Comparison of ENCODE assay signal across 8 cellular contexts in the genomic region with DNA sequence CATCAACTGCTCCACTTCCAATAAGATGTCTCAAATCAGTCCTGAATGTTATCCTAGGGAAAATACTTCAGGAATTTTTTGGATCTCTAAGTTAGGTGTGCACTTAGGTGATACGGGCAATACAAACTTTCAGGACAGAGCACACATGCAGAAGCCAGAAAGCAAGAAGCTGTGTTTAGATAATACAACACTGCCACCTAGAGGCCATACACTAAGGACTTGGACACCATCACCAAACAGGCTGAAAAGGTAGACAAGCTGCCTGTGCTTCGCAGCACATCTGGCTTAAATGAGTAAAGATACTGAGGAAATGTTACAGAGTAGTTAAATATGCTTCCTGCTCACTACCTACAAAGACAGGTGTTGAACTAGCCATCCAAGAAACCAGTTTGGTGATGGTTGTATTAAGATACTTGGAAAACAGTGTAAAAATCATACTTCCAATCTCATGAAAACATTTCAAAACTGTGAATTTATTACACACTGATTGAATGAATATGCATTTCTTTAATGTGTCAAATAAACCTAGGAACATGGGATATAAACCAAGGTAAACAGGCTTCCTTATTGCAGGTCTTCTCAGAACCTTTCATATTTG. TPM values are rescaled to one million over a fixed set of nuclear protein-coding genes. Genes with fewer than 3 reads are reported as not detected.
A peak's percentile ranks its signal among the peaks of the same experiment; 100 is the strongest.
DNase-seq lines count a peak whose midpoint lies in the region; ATAC-seq and TF ChIP-seq lines count a peak whose summit lies in the region.
"Had no signal": no experiment of that assay in that cellular context is flagged by ENCODE, and none has a peak within 500 bp of the region (broad histone marks: within the 10 kb centered on the region; RNA-seq: fewer than 3 reads in every experiment).

No MANE protein-coding gene starts in this region.

- H3K4me3 ChIP-seq in GM06990 (replicated peaks; ENCODE audit: low read depth, low read length) (no peak overlapping the region), fibroblast of pulmonary artery (replicated peaks; ENCODE audit: low read depth, low read length) (no peak overlapping the region)

- no peaks in the 10 kb centered on the region for H3K27me3 Mint-ChIP-seq in neural crest cell (ENCODE audit: low read depth)
- H3K27me3 Mint-ChIP-seq: dendritic cell treated with granulocyte-macrophage colony-stimulating factor and Interleukin-4, amounts not matched to agents 40 ng/mL and 50 ng/mL, for 4 days had no signal

- no peak overlapping the region for H3K4me3 Mint-ChIP-seq in neural crest cell
- H3K4me3 Mint-ChIP-seq: dendritic cell treated with granulocyte-macrophage colony-stimulating factor and Interleukin-4, amounts not matched to agents 40 ng/mL and 50 ng/mL, for 4 days had no signal

- peak; percentile 62 for TF ChIP-seq CTCF in GM06990 (IDR thresholded peaks at IDR 0.05; ENCODE audit: insufficient read depth, low read length, poor library complexity, severe bottlenecking)
- TF ChIP-seq CTCF in fibroblast of pulmonary artery (IDR thresholded peaks at IDR 0.05; ENCODE audit: low read length, missing control alignments) = peak; percentile 82
- TF ChIP-seq CTCF in neural crest cell (conservative IDR thresholded peaks at IDR 0.05) = peak; percentile 92

- H3K36me3 ChIP-seq in GM06990 (ENCODE audit: control insufficient read depth, insufficient read depth, low read length) = peaks cover 3% of the 10 kb centered on the region

- no peak for ATAC-seq in HG02885 (IDR thresholded peaks at IDR 0.05; ENCODE audit: poor library complexity, unreplicated experiment)

- H3K27ac Mint-ChIP-seq in neural crest cell (ENCODE audit: unreplicated experiment) = no peak overlapping the region
- H3K27ac Mint-ChIP-seq: dendritic cell treated with granulocyte-macrophage colony-stimulating factor and Interleukin-4, amounts not matched to agents 40 ng/mL and 50 ng/mL, for 4 days had no signal

- H3K9me3 Mint-ChIP-seq in neural crest cell = no peaks in the 10 kb centered on the region
- H3K9me3 Mint-ChIP-seq: dendritic cell treated with granulocyte-macrophage colony-stimulating factor and Interleukin-4, amounts not matched to agents 40 ng/mL and 50 ng/mL, for 4 days had no signal

- H3K36me3 Mint-ChIP-seq in neural crest cell (ENCODE audit: low read depth) = peaks cover 9% of the 10 kb centered on the region

- H3K4me1 Mint-ChIP-seq in neural crest cell = peaks cover 16% of the 10 kb centered on the region

- peak; percentile 25 for DNase-seq in GM06990 (ENCODE audit: extremely low read depth, insufficient read length)
- peak; percentile 70 for DNase-seq in HPDE6-E6E7 (ENCODE audit: extremely low spot score)
- DNase-seq in NCI-H526 treated with DMSO at 0.1 percent for 48 hours (lab: John Stamatoyannopoulos, UW) = peak; percentile 94
- DNase-seq in activated CD4-positive, alpha-beta T cell treated with anti-CD3 and anti-CD28 coated beads, Interleukin-2, amount 50 U/mL, for 4 hours = peak; percentile 15 to 16
- DNase-seq in fibroblast of pulmonary artery (ENCODE audit: low read depth) = peak; percentile 92
- peak; percentile 64 for DNase-seq in neural crest cell (ENCODE audit: low read depth, low spot score)

- no peaks in the 10 kb centered on the region; the same call in 1 of the 2 replicates for H3K27me3 ChIP-seq in GM06990 (replicated peaks; ENCODE audit: control insufficient read depth, insufficient read depth, low read length)

RNA-seq across cellular contexts. Expression of a gene that starts 24.2 kb away (rescaled TPM):
- total RNA-seq in neural crest cell = 21.0 and 24.1 TPM in 2 replicates

RNA-seq across cellular contexts. Expression of a gene that starts 37.8 kb away (rescaled TPM):
- total RNA-seq in neural crest cell = 15.0 and 20.7 TPM in 2 replicates

RNA-seq across cellular contexts. Expression of a gene that starts 46.1 kb away (rescaled TPM):
- not detected in 2 replicates for total RNA-seq in neural crest cell

Comparison
In these comparisons a context has a peak if more than half of its experiments do, and no peak if none do; other contexts are left out.
1. DNase-seq: peak in every context shown above with its lines; median percentile 94 in NCI-H526 treated with DMSO at 0.1 percent for 48 hours; 92 in fibroblast of pulmonary artery; 70 in HPDE6-E6E7; 64 in neural crest cell; 25 in GM06990; 16 in activated CD4-positive, alpha-beta T cell treated with anti-CD3 and anti-CD28 coated beads, Interleukin-2, amount 50 U/mL, for 4 hours.